ENCODE assay signal across 18 cellular contexts in the genomic region with DNA sequence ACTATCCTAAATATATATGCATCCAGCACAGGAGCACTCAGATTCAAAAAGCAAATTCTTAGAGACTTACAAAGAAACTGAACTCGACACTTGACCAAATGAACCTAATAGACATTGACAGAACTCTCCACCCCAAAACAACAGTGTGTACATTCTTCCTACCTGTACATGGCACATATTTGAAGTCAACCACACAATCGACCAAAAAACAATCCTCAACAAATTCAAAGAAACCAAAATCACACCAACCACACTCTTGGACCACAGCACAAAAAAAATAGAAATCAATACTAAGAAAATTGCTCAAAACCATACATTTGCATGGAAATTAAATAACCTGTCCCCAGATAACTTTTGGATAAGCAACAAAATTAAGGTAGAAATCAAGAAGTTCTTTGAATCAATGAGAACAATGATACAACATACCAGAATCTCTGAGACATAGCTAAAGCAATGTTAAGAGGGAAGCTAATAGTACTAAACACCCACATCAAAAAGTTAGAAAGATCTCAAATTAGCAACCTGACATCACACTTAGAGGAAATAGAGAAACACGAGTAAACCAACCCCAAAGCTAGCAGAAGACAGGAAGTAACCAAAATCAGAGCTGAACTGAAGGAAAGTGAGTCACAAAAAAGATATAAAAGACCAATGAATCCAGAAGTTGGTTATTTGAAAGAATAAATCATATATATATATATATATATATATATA. TPM values are rescaled to one million over a fixed set of nuclear protein-coding genes. Genes with fewer than 3 reads are reported as not detected.
DNase-seq lines count a peak whose midpoint lies in the region; ATAC-seq and TF ChIP-seq lines count a peak whose summit lies in the region.
"Had no signal": no experiment of that assay in that cellular context is flagged by ENCODE, and none has a peak within 500 bp of the region (broad histone marks: within the 10 kb centered on the region; RNA-seq: fewer than 3 reads in every experiment).

No MANE protein-coding gene starts in this region.

- no peak overlapping the region for H2AFZ ChIP-seq in smooth muscle cell (ENCODE audit: low read depth)

- H4K20me1 ChIP-seq in smooth muscle cell (ENCODE audit: low read depth): no peaks in the 10 kb centered on the region

- H3K36me3 Mint-ChIP-seq in activated T-cell treated with anti-CD3 and anti-CD28 coated beads, Interleukin-2, amount 50 U/mL, for 24 hours (ENCODE audit: low read depth): no peaks in the 10 kb centered on the region
- peaks cover 13% of the 10 kb centered on the region for H3K36me3 Mint-ChIP-seq in activated naive CD8-positive, alpha-beta T cell treated with anti-CD3 and anti-CD28 coated beads for 36 hours
- no peaks in the 10 kb centered on the region for H3K36me3 Mint-ChIP-seq in stimulated activated naive CD8-positive, alpha-beta T cell treated with anti-CD3 and anti-CD28 coated beads, Interleukin-15, Interleukin-2, amounts not matched to agents 100 ng/mL and 50 ng/mL, for 24 hours (ENCODE audit: low read depth)

- no peak overlapping the region for H3K4me3 ChIP-seq in heart right ventricle
- no peak overlapping the region for H3K4me3 ChIP-seq in smooth muscle cell
- H3K4me3 ChIP-seq: gastrocnemius medialis, thyroid gland had no signal

- H3K4me1 Mint-ChIP-seq in activated T-cell treated with anti-CD3 and anti-CD28 coated beads, Interleukin-2, amount 50 U/mL, for 24 hours (ENCODE audit: low read depth): peaks cover 53% of the 10 kb centered on the region
- peaks cover 55% of the 10 kb centered on the region for H3K4me1 Mint-ChIP-seq in activated naive CD8-positive, alpha-beta T cell treated with anti-CD3 and anti-CD28 coated beads for 36 hours
- H3K4me1 Mint-ChIP-seq in stimulated activated naive CD8-positive, alpha-beta T cell treated with anti-CD3 and anti-CD28 coated beads, Interleukin-15, Interleukin-2, amounts not matched to agents 100 ng/mL and 50 ng/mL, for 24 hours (ENCODE audit: low read depth): peaks cover 57% of the 10 kb centered on the region

- no peaks in the 10 kb centered on the region for H3K9me3 Mint-ChIP-seq in activated T-cell treated with anti-CD3 and anti-CD28 coated beads, Interleukin-2, amount 50 U/mL, for 24 hours
- H3K9me3 Mint-ChIP-seq in activated naive CD8-positive, alpha-beta T cell treated with anti-CD3 and anti-CD28 coated beads for 36 hours: peaks cover 34% of the 10 kb centered on the region
- H3K9me3 Mint-ChIP-seq in stimulated activated naive CD8-positive, alpha-beta T cell treated with anti-CD3 and anti-CD28 coated beads, Interleukin-15, Interleukin-2, amounts not matched to agents 100 ng/mL and 50 ng/mL, for 24 hours: peaks cover 9% of the 10 kb centered on the region

- TF ChIP-seq CTCF in heart right ventricle (IDR thresholded peaks at IDR 0.05) (no peak), smooth muscle cell (IDR thresholded peaks at IDR 0.05; ENCODE audit: borderline replicate concordance, insufficient read depth, poor library complexity, severe bottlenecking) (no peak)

- H3K9ac ChIP-seq in smooth muscle cell (ENCODE audit: low read depth): no peak overlapping the region

- H3K79me2 ChIP-seq in smooth muscle cell (ENCODE audit: low read depth): no peaks in the 10 kb centered on the region

- no peaks in the 10 kb centered on the region for H3F3A ChIP-seq in smooth muscle cell (ENCODE audit: low read depth)

- intact Hi-C loops in heart right ventricle (cut with DNase I): no loop called here

- H3K27ac ChIP-seq in heart right ventricle: no peak overlapping the region
- H3K27ac ChIP-seq in smooth muscle cell (ENCODE audit: low read depth): no peak overlapping the region
- H3K27ac ChIP-seq: gastrocnemius medialis, thyroid gland had no signal

- peak overlapping the region; percentile 5 for H3K4me3 Mint-ChIP-seq in activated T-cell treated with anti-CD3 and anti-CD28 coated beads, Interleukin-2, amount 50 U/mL, for 24 hours
- peak overlapping the region; percentile 42 for H3K4me3 Mint-ChIP-seq in activated naive CD8-positive, alpha-beta T cell treated with anti-CD3 and anti-CD28 coated beads for 36 hours
- peak overlapping the region; percentile 41 for H3K4me3 Mint-ChIP-seq in stimulated activated naive CD8-positive, alpha-beta T cell treated with anti-CD3 and anti-CD28 coated beads, Interleukin-15, Interleukin-2, amounts not matched to agents 100 ng/mL and 50 ng/mL, for 24 hours

- peaks cover 0 to 13% (median 0%) of the 10 kb centered on the region in 11 donors for H3K9me3 ChIP-seq in heart right ventricle
- H3K9me3 ChIP-seq in smooth muscle cell (replicated peaks; ENCODE audit: low read depth): no peaks in the 10 kb centered on the region
- H3K9me3 ChIP-seq: gastrocnemius medialis, thyroid gland had no signal

- H3K4me1 ChIP-seq in heart right ventricle (peaks cover 0 to 12% (median 0%) of the 10 kb centered on the region in 9 donors), smooth muscle cell (ENCODE audit: low read depth) (no peaks in the 10 kb centered on the region)
- H3K4me1 ChIP-seq: gastrocnemius medialis, thyroid gland had no signal

- H3K27ac Mint-ChIP-seq in activated T-cell treated with anti-CD3 and anti-CD28 coated beads, Interleukin-2, amount 50 U/mL, for 24 hours: peak overlapping the region; percentile 63
- H3K27ac Mint-ChIP-seq in activated naive CD8-positive, alpha-beta T cell treated with anti-CD3 and anti-CD28 coated beads for 36 hours: peak overlapping the region; percentile 72
- peak overlapping the region; percentile 74 for H3K27ac Mint-ChIP-seq in stimulated activated naive CD8-positive, alpha-beta T cell treated with anti-CD3 and anti-CD28 coated beads, Interleukin-15, Interleukin-2, amounts not matched to agents 100 ng/mL and 50 ng/mL, for 24 hours

- H3K27me3 ChIP-seq in heart right ventricle: peaks cover 0 to 14% (median 6%) of the 10 kb centered on the region in 7 donors
- H3K27me3 ChIP-seq in smooth muscle cell (ENCODE audit: low read depth): no peaks in the 10 kb centered on the region
- H3K27me3 ChIP-seq: thyroid gland had no signal

- H3K27me3 Mint-ChIP-seq in activated T-cell treated with anti-CD3 and anti-CD28 coated beads, Interleukin-2, amount 50 U/mL, for 24 hours: no peaks in the 10 kb centered on the region
- H3K27me3 Mint-ChIP-seq in activated naive CD8-positive, alpha-beta T cell treated with anti-CD3 and anti-CD28 coated beads for 36 hours: no peaks in the 10 kb centered on the region
- no peaks in the 10 kb centered on the region for H3K27me3 Mint-ChIP-seq in stimulated activated naive CD8-positive, alpha-beta T cell treated with anti-CD3 and anti-CD28 coated beads, Interleukin-15, Interleukin-2, amounts not matched to agents 100 ng/mL and 50 ng/mL, for 24 hours

- no peak for ATAC-seq in heart right ventricle
- ATAC-seq: gastrocnemius medialis, HepG2, Right ventricle myocardium inferior had no signal

- no peak for DNase-seq in activated T-cell treated with anti-CD3 and anti-CD28 coated beads, Interleukin-2, amount 50 U/mL, for 24 hours
- DNase-seq in activated T-cell treated with anti-CD3 and anti-CD28 coated beads, Interleukin-2, amount 50 U/mL, for 1 hour: no peak
- peak; percentile 68 for DNase-seq in NOMO-1 treated with DMSO at 0.1 percent for 48 hours (lab: John Stamatoyannopoulos, UW; ENCODE audit: unreplicated experiment)
- DNase-seq in activated naive CD8-positive, alpha-beta T cell treated with anti-CD3 and anti-CD28 coated beads for 36 hours: no peak
- no peak for DNase-seq in heart right ventricle
- DNase-seq in EL: no peak
- DNase-seq in smooth muscle cell (lab: John Stamatoyannopoulos, UW; ENCODE audit: unreplicated experiment): no peak
- DNase-seq: ACHN, DMS153, gastrocnemius medialis, mesenchymal stem cell, NCI-H1694 treated with DMSO at 0.1 percent for 48 hours, thyroid gland had no signal

- H3K36me3 ChIP-seq in heart right ventricle: no peaks in the 10 kb centered on the region
- no peaks in the 10 kb centered on the region for H3K36me3 ChIP-seq in smooth muscle cell (ENCODE audit: low read depth)
- H3K36me3 ChIP-seq: gastrocnemius medialis, thyroid gland had no signal

- H3K4me2 ChIP-seq in smooth muscle cell: no peak overlapping the region

- 53 to 70% methylated on average over 3 of the region's 3 CpGs for WGBS in heart right ventricle, 2 donors
- 61% methylated on average over 3 of the region's 3 CpGs for WGBS in smooth muscle cell (ENCODE audit: low lambda C conversion rate)

RNA-seq across cellular contexts. Expression of a gene that starts 12.5 kb away (rescaled TPM):
- under 1 TPM in 1 of 2 experiments, not detected in 1; 0.30 TPM for total RNA-seq in activated naive CD8-positive, alpha-beta T cell treated with anti-CD3 and anti-CD28 coated beads for 36 hours
- total RNA-seq in heart right ventricle (1 to 10 TPM in 4 of 10 donors, under 1 TPM in 6; 0.35 to 6.0 (median 0.99) TPM), smooth muscle cell (3.2 and 14.1 TPM in 2 replicates)
- polyA plus RNA-seq in heart right ventricle (10 to 100 TPM in 1 of 2 donors, not detected in 1; 12.4 TPM), smooth muscle cell (6.9 and 10.0 TPM in 2 replicates)
- total RNA-seq: HepG2 had no signal

RNA-seq across cellular contexts. Expression of a gene that starts 36.5 kb away (rescaled TPM):
- total RNA-seq in activated naive CD8-positive, alpha-beta T cell treated with anti-CD3 and anti-CD28 coated beads for 36 hours: under 1 TPM; 0.31 to 0.44 TPM
- total RNA-seq in heart right ventricle (not detected), smooth muscle cell (not detected in 2 replicates)
- polyA plus RNA-seq in heart right ventricle (not detected), smooth muscle cell (not detected in 2 replicates)
- total RNA-seq: bronchial epithelial cell, gastrocnemius medialis, HepG2, osteoblast, Right ventricle myocardium inferior, thyroid gland had no signal
- polyA plus RNA-seq: HepG2 had no signal
